1 cellular context compared by ENCODE assay signal in genomic region chr3:71050521-71051258, GRCh38.
TF ChIP-seq lines count a peak whose summit lies in the region.

No MANE protein-coding gene starts in this region.

TF ChIP-seq in H1, 55 proteins besides CTCF, POLR2A, EP300 and RAD21 (continued from another document):
- no peak for TF ChIP-seq RFX5 (IDR thresholded peaks at IDR 0.05; ENCODE audit: borderline replicate concordance, low read depth, low read length)
